ENCODE assay signal across 9 cellular contexts in the genomic region with DNA sequence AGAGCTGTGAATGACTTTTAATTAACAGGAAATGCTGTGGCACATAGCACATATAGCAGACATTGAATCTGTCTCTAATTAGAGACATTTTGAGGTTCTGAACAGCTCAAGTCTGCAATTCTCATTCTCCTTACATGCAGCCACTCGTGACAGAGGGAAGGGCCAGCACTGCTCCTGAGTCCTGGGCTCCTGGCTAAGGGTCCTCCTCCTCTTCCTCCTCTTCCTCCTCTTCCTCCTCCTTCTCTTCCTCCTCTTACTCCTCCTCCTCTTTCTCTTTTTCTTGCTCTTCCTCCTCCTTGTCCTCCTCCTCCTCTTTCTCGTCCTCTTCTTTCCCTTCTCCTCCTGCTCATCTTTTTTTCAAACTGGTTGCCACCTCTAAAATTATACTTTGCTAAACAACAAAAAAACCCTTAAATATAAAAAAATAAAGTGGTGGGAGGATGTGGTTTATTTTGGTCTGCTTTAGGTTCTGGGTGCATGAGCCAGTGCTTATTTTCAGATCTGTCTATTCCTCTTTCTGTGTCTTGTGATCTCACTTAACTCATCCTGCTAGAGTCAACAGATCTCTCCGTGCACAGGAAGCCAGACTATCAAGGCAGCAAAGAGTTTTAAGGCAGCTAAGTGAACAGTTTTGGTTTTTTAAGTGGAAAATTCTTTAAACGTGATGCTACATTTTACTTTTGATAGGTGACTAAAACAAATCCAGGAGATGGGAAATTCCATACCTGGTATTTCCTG.
A peak's percentile ranks its signal among the peaks of the same experiment; 100 is the strongest.
DNase-seq lines count a peak whose midpoint lies in the region; ATAC-seq and TF ChIP-seq lines count a peak whose summit lies in the region.
"Had no signal": no experiment of that assay in that cellular context is flagged by ENCODE, and none has a peak within 500 bp of the region (broad histone marks: within the 10 kb centered on the region; RNA-seq: fewer than 3 reads in every experiment).

No MANE protein-coding gene starts in this region.

- H3K9me3 Mint-ChIP-seq in activated T-cell treated with anti-CD3 and anti-CD28 coated beads, Interleukin-2, amount 50 U/mL, for 4 hours = peaks cover 8% of the 10 kb centered on the region

- peaks cover 45% of the 10 kb centered on the region for H3K4me1 Mint-ChIP-seq in activated T-cell treated with anti-CD3 and anti-CD28 coated beads, Interleukin-2, amount 50 U/mL, for 4 hours (ENCODE audit: low read depth)

- peaks cover 12% of the 10 kb centered on the region for H3K36me3 ChIP-seq in OCI-LY3 (replicated peaks; ENCODE audit: low read depth, low read length)

- peak overlapping the region; percentile 32; the same call in 1 of the 2 replicates for H3K9ac ChIP-seq in OCI-LY3 (ENCODE audit: low read length)

- TF ChIP-seq CTCF in OCI-LY3 (IDR thresholded peaks at IDR 0.05; ENCODE audit: low read depth, low read length) = no peak

- peak overlapping the region; percentile 64 for H3K4me3 Mint-ChIP-seq in activated T-cell treated with anti-CD3 and anti-CD28 coated beads, Interleukin-2, amount 50 U/mL, for 4 hours

- H3K79me2 ChIP-seq in OCI-LY3 (ENCODE audit: low read length) = no peaks in the 10 kb centered on the region

- no peaks in the 10 kb centered on the region for H4K20me1 ChIP-seq in OCI-LY3 (ENCODE audit: insufficient read depth, low read length)

- H3K27ac ChIP-seq in OCI-LY3 (ENCODE audit: low read length) = peak overlapping the region; percentile 64

- no peaks in the 10 kb centered on the region for H3K27me3 ChIP-seq in OCI-LY3 (ENCODE audit: low read depth, low read length)

- peaks cover 10% of the 10 kb centered on the region; the same call in 1 of the 2 replicates for H3K9me3 ChIP-seq in OCI-LY3 (ENCODE audit: insufficient read depth, low read length)

- peak; percentile 83 to 85 for ATAC-seq in activated T-cell treated with anti-CD3 and anti-CD28 coated beads, Interleukin-2, amount 50 U/mL, for 4 hours
- peak; percentile 63 for ATAC-seq in HG02798 (IDR thresholded peaks at IDR 0.05; ENCODE audit: poor library complexity, unreplicated experiment)

- peak overlapping the region; percentile 67 for H3K4me2 ChIP-seq in OCI-LY3 (ENCODE audit: low read length)

- H2AFZ ChIP-seq in OCI-LY3 (ENCODE audit: low read depth, low read length) = no peak overlapping the region

- H3K4me3 ChIP-seq in OCI-LY3 (ENCODE audit: low read length) = no peak overlapping the region
- H3K4me3 ChIP-seq: lung had no signal

- no peaks in the 10 kb centered on the region for H3K36me3 Mint-ChIP-seq in activated T-cell treated with anti-CD3 and anti-CD28 coated beads, Interleukin-2, amount 50 U/mL, for 4 hours (ENCODE audit: insufficient read depth)

- peaks cover 18% of the 10 kb centered on the region for H3K4me1 ChIP-seq in OCI-LY3 (ENCODE audit: low read length)

- no peak for DNase-seq in activated T-cell treated with anti-CD3 and anti-CD28 coated beads, Interleukin-2, amount 50 U/mL, for 4 hours
- DNase-seq in activated T-cell treated with anti-CD3 and anti-CD28 coated beads, Interleukin-2, amount 50 U/mL, for 48 hours = no peak
- DNase-seq in foreskin melanocyte (peak; percentile 29), NCI-H82 treated with DMSO at 0.1 percent for 48 hours (lab: John Stamatoyannopoulos, UW; ENCODE audit: unreplicated experiment) (no peak), COLO829 (ENCODE audit: low spot score) (no peak), GF-D8 (lab: John Stamatoyannopoulos, UW) (no peak)

- no peaks in the 10 kb centered on the region for H3K27me3 Mint-ChIP-seq in activated T-cell treated with anti-CD3 and anti-CD28 coated beads, Interleukin-2, amount 50 U/mL, for 4 hours (ENCODE audit: low read depth)
